Comparison of ENCODE assay signal across 1 cellular context in genomic region chr6:11918021-11918738, GRCh38.
A peak's percentile ranks its signal among the peaks of the same experiment; 100 is the strongest.
TF ChIP-seq lines count a peak whose summit lies in the region.

No MANE protein-coding gene starts in this region.

TF ChIP-seq in HEK293, 187 proteins besides CTCF, POLR2A, EP300 and RAD21 (continued from another document):
- TF ChIP-seq INSM2 (tag by site-specific recombination; IDR thresholded peaks at IDR 0.05) (peak; percentile 22; the same call in 1 of the 2 replicates), ZNF529 (tag by site-specific recombination; IDR thresholded peaks at IDR 0.05; ENCODE audit: insufficient replicate concordance) (no peak), PRDM10 (tag by site-specific recombination; IDR thresholded peaks at IDR 0.05) (peak; percentile 44), ZNF280C (tag by site-specific recombination; IDR thresholded peaks at IDR 0.05) (no peak), ZBTB1 (tag by site-specific recombination; IDR thresholded peaks at IDR 0.05) (no peak), ZNF664 (tag by site-specific recombination; IDR thresholded peaks at IDR 0.05) (no peak), ZNF10 (tag by site-specific recombination; IDR thresholded peaks at IDR 0.05) (no peak), ZFHX2 (tag by site-specific recombination; conservative IDR thresholded peaks at IDR 0.05) (no peak), ZFP69B (tag by site-specific recombination; IDR thresholded peaks at IDR 0.05) (peak; percentile 61), ZNF837 (tag by site-specific recombination; IDR thresholded peaks at IDR 0.05) (no peak), ZNF777 (tag by site-specific recombination; IDR thresholded peaks at IDR 0.05; ENCODE audit: borderline replicate concordance) (no peak), ZNF133 (tag by site-specific recombination; IDR thresholded peaks at IDR 0.05) (no peak), ZNF2 (tag by site-specific recombination; IDR thresholded peaks at IDR 0.05) (0 out of 2 replicates have a peak, but pooled peaks have one; percentile 25), ZBTB7A (tag by site-specific recombination; IDR thresholded peaks at IDR 0.05; ENCODE audit: low read depth) (no peak), SCRT1 (tag by site-specific recombination; IDR thresholded peaks at IDR 0.05; ENCODE audit: borderline replicate concordance) (no peak), ZNF114 (tag by site-specific recombination; IDR thresholded peaks at IDR 0.05) (no peak), ZNF48 (tag by site-specific recombination; IDR thresholded peaks at IDR 0.05) (no peak), ZNF157 (tag by site-specific recombination; IDR thresholded peaks at IDR 0.05) (no peak), ZSCAN16 (tag by site-specific recombination; IDR thresholded peaks at IDR 0.05) (no peak), ZNF398 (tag by site-specific recombination; IDR thresholded peaks at IDR 0.05) (peak; percentile 34; the same call in 1 of the 2 replicates), ELK4 (IDR thresholded peaks at IDR 0.05; ENCODE audit: borderline replicate concordance, low read depth, low read length) (no peak), ZNF76 (tag by site-specific recombination; IDR thresholded peaks at IDR 0.05; ENCODE audit: borderline replicate concordance, low read depth) (no peak), ZSCAN5A (tag by site-specific recombination; IDR thresholded peaks at IDR 0.05) (no peak), TCF7L2 (IDR thresholded peaks at IDR 0.05; ENCODE audit: borderline replicate concordance, low read depth, low read length) (no peak), ZNF514 (tag by site-specific recombination; IDR thresholded peaks at IDR 0.05) (no peak), FEZF1 (tag by site-specific recombination; IDR thresholded peaks at IDR 0.05) (peak; percentile 38; the same call in 1 of the 2 replicates), KLF10 (tag by site-specific recombination; IDR thresholded peaks at IDR 0.05) (no peak; the same call in 1 of the 2 replicates), ZEB2 (tag by site-specific recombination; IDR thresholded peaks at IDR 0.05) (peak; percentile 61; the same call in 1 of the 2 replicates), ZNF707 (tag by site-specific recombination; IDR thresholded peaks at IDR 0.05) (no peak), PRDM6 (tag by site-specific recombination; IDR thresholded peaks at IDR 0.05) (no peak; the same call in 1 of the 2 replicates), ZNF629 (tag by site-specific recombination; IDR thresholded peaks at IDR 0.05) (peak; percentile 87), ZNF596 (tag by site-specific recombination; IDR thresholded peaks at IDR 0.05) (no peak), ZNF580 (tag by site-specific recombination; IDR thresholded peaks at IDR 0.05) (0 out of 2 replicates have a peak, but pooled peaks have one; percentile 62), PRDM2 (tag by site-specific recombination; IDR thresholded peaks at IDR 0.05; ENCODE audit: borderline replicate concordance) (no peak), ZSCAN30 (tag by site-specific recombination; IDR thresholded peaks at IDR 0.05) (no peak), OVOL3 (tag by site-specific recombination; IDR thresholded peaks at IDR 0.05) (no peak), ZNF768 (tag by site-specific recombination; IDR thresholded peaks at IDR 0.05) (no peak), ZNF561 (tag by site-specific recombination; IDR thresholded peaks at IDR 0.05; ENCODE audit: borderline replicate concordance) (peak; percentile 46; the same call in 1 of the 2 replicates), ZNF473 (tag by site-specific recombination; IDR thresholded peaks at IDR 0.05) (no peak), ZNF423 (tag by site-specific recombination; IDR thresholded peaks at IDR 0.05) (no peak), ZNF37A (tag by site-specific recombination; IDR thresholded peaks at IDR 0.05) (no peak), ZNF426 (tag by site-specific recombination; IDR thresholded peaks at IDR 0.05) (no peak), ZNF549 (tag by site-specific recombination; IDR thresholded peaks at IDR 0.05) (no peak), ZNF169 (tag by site-specific recombination; IDR thresholded peaks at IDR 0.05) (no peak)
